ENCODE assay signal across 18 cellular contexts in genomic region chr1:36529762-36530260, GRCh38. TPM values are rescaled to one million over a fixed set of nuclear protein-coding genes. Genes with fewer than 3 reads are reported as not detected.
DNase-seq lines count a peak whose midpoint lies in the region; ATAC-seq and TF ChIP-seq lines count a peak whose summit lies in the region.
"Had no signal": no experiment of that assay in that cellular context is flagged by ENCODE, and none has a peak within 500 bp of the region (broad histone marks: within the 10 kb centered on the region; RNA-seq: fewer than 3 reads in every experiment).

No MANE protein-coding gene starts in this region.

- ATAC-seq in activated CD8-positive, alpha-beta memory T cell treated with anti-CD3 and anti-CD28 coated beads, Interleukin-2, amount 10 ng/mL, durations not matched to agents 7 days and 5 days = no peak
- ATAC-seq: GM23338 had no signal

- H2AFZ ChIP-seq in osteoblast (ENCODE audit: low read length) = no peak overlapping the region
- H2AFZ ChIP-seq: GM23338 had no signal

- H3K79me2 ChIP-seq in osteoblast (ENCODE audit: insufficient read depth, low read length) = no peaks in the 10 kb centered on the region

- CTCF ChIA-PET in activated CD8-positive, alpha-beta memory T cell treated with anti-CD3 and anti-CD28 coated beads, Interleukin-2, amount 10 ng/mL, durations not matched to agents 7 days and 5 days (lab: Charles Lee) = interaction anchor here (1.4 kb wide), 1 partner anchor 13 kb away, joined by 6 read pairs; no protein-coding TSS in a partner anchor
- CTCF ChIA-PET in activated CD4-positive, alpha-beta memory T cell treated with anti-CD3 and anti-CD28 coated beads, Interleukin-2, amount 10 ng/mL, durations not matched to agents 7 days and 5 days (lab: Charles Lee) = interaction anchor here (1.0 kb wide), 1 partner anchor 20 kb away, joined by 3 read pairs; no protein-coding TSS in a partner anchor

- no peak overlapping the region for H3K9ac ChIP-seq in endodermal cell (ENCODE audit: extremely low read depth, low read length, poor library complexity, severe bottlenecking)

- peaks cover 5% of the 10 kb centered on the region for H3K9me3 ChIP-seq in endodermal cell (ENCODE audit: control insufficient read depth, low read length)
- H3K9me3 ChIP-seq in osteoblast (ENCODE audit: low read depth, low read length) = no peaks in the 10 kb centered on the region

- H3K4me3 ChIP-seq in endodermal cell (ENCODE audit: low read length) (no peak overlapping the region), osteoblast (ENCODE audit: insufficient read depth, low read length) (no peak overlapping the region)
- H3K4me3 ChIP-seq: GM23338 had no signal

- POLR2A ChIA-PET in activated CD4-positive, alpha-beta memory T cell treated with anti-CD3 and anti-CD28 coated beads, Interleukin-2, amount 10 ng/mL, durations not matched to agents 7 days and 5 days (lab: Charles Lee) = no interaction called here

- H3K27me3 Mint-ChIP-seq in activated CD8-positive, alpha-beta memory T cell treated with anti-CD3 and anti-CD28 coated beads, Interleukin-2, amount 10 ng/mL, durations not matched to agents 7 days and 5 days = peaks cover 18% of the 10 kb centered on the region
- peaks cover 1% of the 10 kb centered on the region for H3K27me3 Mint-ChIP-seq in endodermal cell (ENCODE audit: insufficient read depth)
- peaks cover 5% of the 10 kb centered on the region for H3K27me3 Mint-ChIP-seq in activated CD4-positive, alpha-beta memory T cell treated with anti-CD3 and anti-CD28 coated beads, Interleukin-2, amount 10 ng/mL, durations not matched to agents 7 days and 5 days

- H3K4me2 ChIP-seq in osteoblast (ENCODE audit: insufficient read depth, low read length) = no peak overlapping the region
- H3K4me2 ChIP-seq: GM23338 had no signal

- TF ChIP-seq CTCF in endodermal cell (conservative IDR thresholded peaks at IDR 0.05) = no peak
- TF ChIP-seq CTCF in osteoblast (IDR thresholded peaks at IDR 0.05; ENCODE audit: extremely low read depth, low read depth, low read length) = no peak

- H3K27ac ChIP-seq in endodermal cell (ENCODE audit: low read depth, low read length) (no peak overlapping the region), osteoblast (ENCODE audit: low read depth, low read length) (no peak overlapping the region)
- H3K27ac ChIP-seq: 22Rv1 had no signal

- H3K27me3 ChIP-seq in endodermal cell (ENCODE audit: control insufficient read depth, insufficient read depth, low read length, poor library complexity, severe bottlenecking) (no peaks in the 10 kb centered on the region), osteoblast (ENCODE audit: insufficient read depth, low read length) (no peaks in the 10 kb centered on the region)

- no peaks in the 10 kb centered on the region for H3K36me3 Mint-ChIP-seq in activated CD8-positive, alpha-beta memory T cell treated with anti-CD3 and anti-CD28 coated beads, Interleukin-2, amount 10 ng/mL, durations not matched to agents 7 days and 5 days
- H3K36me3 Mint-ChIP-seq in endodermal cell (ENCODE audit: low read depth) = no peaks in the 10 kb centered on the region
- H3K36me3 Mint-ChIP-seq in activated CD4-positive, alpha-beta memory T cell treated with anti-CD3 and anti-CD28 coated beads, Interleukin-2, amount 10 ng/mL, durations not matched to agents 7 days and 5 days (ENCODE audit: low read depth) = no peaks in the 10 kb centered on the region
- H3K36me3 Mint-ChIP-seq: CD4-positive, alpha-beta memory T cell had no signal

- no peak overlapping the region for H3K4me3 Mint-ChIP-seq in activated CD8-positive, alpha-beta memory T cell treated with anti-CD3 and anti-CD28 coated beads, Interleukin-2, amount 10 ng/mL, durations not matched to agents 7 days and 5 days
- H3K4me3 Mint-ChIP-seq in endodermal cell = no peak overlapping the region
- H3K4me3 Mint-ChIP-seq in activated CD4-positive, alpha-beta memory T cell treated with anti-CD3 and anti-CD28 coated beads, Interleukin-2, amount 10 ng/mL, durations not matched to agents 7 days and 5 days = no peak overlapping the region
- H3K4me3 Mint-ChIP-seq: CD4-positive, alpha-beta memory T cell; GM23338 had no signal

- H3K4me1 ChIP-seq in endodermal cell (ENCODE audit: control insufficient read depth, insufficient read depth, low read length) = no peaks in the 10 kb centered on the region
- no peaks in the 10 kb centered on the region for H3K4me1 ChIP-seq in osteoblast (ENCODE audit: insufficient read depth, low read length)

- no peak overlapping the region for H3K27ac Mint-ChIP-seq in activated CD8-positive, alpha-beta memory T cell treated with anti-CD3 and anti-CD28 coated beads, Interleukin-2, amount 10 ng/mL, durations not matched to agents 7 days and 5 days
- no peak overlapping the region for H3K27ac Mint-ChIP-seq in endodermal cell
- no peak overlapping the region for H3K27ac Mint-ChIP-seq in activated CD4-positive, alpha-beta memory T cell treated with anti-CD3 and anti-CD28 coated beads, Interleukin-2, amount 10 ng/mL, durations not matched to agents 7 days and 5 days
- H3K27ac Mint-ChIP-seq: GM23338 had no signal

- no peaks in the 10 kb centered on the region for H4K20me1 ChIP-seq in osteoblast (ENCODE audit: insufficient read depth, low read length)

- H3K4me1 Mint-ChIP-seq in activated CD8-positive, alpha-beta memory T cell treated with anti-CD3 and anti-CD28 coated beads, Interleukin-2, amount 10 ng/mL, durations not matched to agents 7 days and 5 days = no peaks in the 10 kb centered on the region
- peaks cover 6% of the 10 kb centered on the region for H3K4me1 Mint-ChIP-seq in endodermal cell
- peaks cover under 1% of the 10 kb centered on the region for H3K4me1 Mint-ChIP-seq in activated CD4-positive, alpha-beta memory T cell treated with anti-CD3 and anti-CD28 coated beads, Interleukin-2, amount 10 ng/mL, durations not matched to agents 7 days and 5 days

- no peaks in the 10 kb centered on the region for H3K9me3 Mint-ChIP-seq in activated CD8-positive, alpha-beta memory T cell treated with anti-CD3 and anti-CD28 coated beads, Interleukin-2, amount 10 ng/mL, durations not matched to agents 7 days and 5 days (ENCODE audit: low read depth)
- peaks cover 5% of the 10 kb centered on the region for H3K9me3 Mint-ChIP-seq in endodermal cell
- no peaks in the 10 kb centered on the region for H3K9me3 Mint-ChIP-seq in activated CD4-positive, alpha-beta memory T cell treated with anti-CD3 and anti-CD28 coated beads, Interleukin-2, amount 10 ng/mL, durations not matched to agents 7 days and 5 days
- H3K9me3 Mint-ChIP-seq: GM23338 had no signal

- DNase-seq in activated CD8-positive, alpha-beta memory T cell treated with anti-CD3 and anti-CD28 coated beads, Interleukin-2, amount 10 ng/mL, durations not matched to agents 7 days and 5 days = peak; percentile 31
- DNase-seq in activated CD8-positive, alpha-beta memory T cell treated with anti-CD3 and anti-CD28 coated beads for 24 hours = no peak
- DNase-seq in NCI-H82 (lab: John Stamatoyannopoulos, UW) (peak; percentile 91), endodermal cell (peak; percentile 31), posterior vena cava (ENCODE audit: low spot score) (peak; percentile 2), osteoblast (ENCODE audit: insufficient read length, low spot score, missing footprints) (no peak)
- DNase-seq in activated naive CD4-positive, alpha-beta T cell (lab: John Stamatoyannopoulos, UW) = no peak
- no peak for DNase-seq in activated CD4-positive, alpha-beta memory T cell treated with anti-CD3 and anti-CD28 coated beads, Interleukin-2, amount 10 ng/mL, durations not matched to agents 7 days and 5 days
- DNase-seq: AML-193; C1 segment of cervical spinal cord; CD4-positive, alpha-beta memory T cell; DMS153; DMS79 treated with DMSO at 0.1 percent for 48 hours; EL; H7 had no signal

- H3K36me3 ChIP-seq in endodermal cell (ENCODE audit: control insufficient read depth, insufficient read depth, low read length) (no peaks in the 10 kb centered on the region), osteoblast (ENCODE audit: insufficient read depth, low read length) (no peaks in the 10 kb centered on the region)

- intact Hi-C loops in posterior vena cava (cut with DNase I) = no loop called here

- 70 to 85% methylated on average over 3 of the region's 3 CpGs for WGBS in endodermal cell (ENCODE audit: insufficient coverage in 1 of 2, insufficient read length in 1 of 2), 2 experiments

RNA-seq across cellular contexts. Expression of gene CSF3R, which starts 47.1 kb away (rescaled TPM):
- not detected for total RNA-seq in activated CD8-positive, alpha-beta memory T cell treated with anti-CD3 and anti-CD28 coated beads, Interleukin-2, amount 10 ng/mL, durations not matched to agents 7 days and 5 days
- 1 to 10 TPM; 1.5 TPM for total RNA-seq in endodermal cell
- polyA plus RNA-seq in endodermal cell (2013, experiment 1 of 2) = 0.50 TPM
- polyA plus RNA-seq in endodermal cell (2013, experiment 2 of 2) = 0.17 TPM
- 10 to 100 TPM; 19.6 to 33.4 TPM for total RNA-seq in posterior vena cava
- total RNA-seq in osteoblast = not detected in 2 replicates
- total RNA-seq in activated CD4-positive, alpha-beta memory T cell treated with anti-CD3 and anti-CD28 coated beads, Interleukin-2, amount 10 ng/mL, durations not matched to agents 7 days and 5 days = under 1 TPM; 0.43 TPM
- total RNA-seq: A673, GM23338 had no signal
- polyA plus RNA-seq: CD4-positive, alpha-beta memory T cell; GM23338 had no signal

Comparison
In these comparisons a context has a peak if more than half of its experiments do, and no peak if none do; other contexts are left out.
1. DNase-seq: peak in activated CD8-positive, alpha-beta memory T cell treated with anti-CD3 and anti-CD28 coated beads, Interleukin-2, amount 10 ng/mL, durations not matched to agents 7 days and 5 days (single experiment), NCI-H82 (single experiment), endodermal cell (single experiment) and posterior vena cava (single experiment); none in activated CD8-positive, alpha-beta memory T cell treated with anti-CD3 and anti-CD28 coated beads for 24 hours (single experiment), osteoblast (single experiment), activated naive CD4-positive, alpha-beta T cell (0 of 4) and activated CD4-positive, alpha-beta memory T cell treated with anti-CD3 and anti-CD28 coated beads, Interleukin-2, amount 10 ng/mL, durations not matched to agents 7 days and 5 days (single experiment).
2. RNA of gene CSF3R, which starts 47.1 kb away (total RNA-seq): 19.6 to 33.4 TPM in posterior vena cava; 1.5 TPM in endodermal cell, 0.43 TPM in activated CD4-positive, alpha-beta memory T cell treated with anti-CD3 and anti-CD28 coated beads, Interleukin-2, amount 10 ng/mL, durations not matched to agents 7 days and 5 days, not detected in activated CD8-positive, alpha-beta memory T cell treated with anti-CD3 and anti-CD28 coated beads, Interleukin-2, amount 10 ng/mL, durations not matched to agents 7 days and 5 days and not detected in osteoblast; every median in the first group is over 4 times any median in the second.